Comparison of ENCODE assay signal across 9 cellular contexts in the genomic region with DNA sequence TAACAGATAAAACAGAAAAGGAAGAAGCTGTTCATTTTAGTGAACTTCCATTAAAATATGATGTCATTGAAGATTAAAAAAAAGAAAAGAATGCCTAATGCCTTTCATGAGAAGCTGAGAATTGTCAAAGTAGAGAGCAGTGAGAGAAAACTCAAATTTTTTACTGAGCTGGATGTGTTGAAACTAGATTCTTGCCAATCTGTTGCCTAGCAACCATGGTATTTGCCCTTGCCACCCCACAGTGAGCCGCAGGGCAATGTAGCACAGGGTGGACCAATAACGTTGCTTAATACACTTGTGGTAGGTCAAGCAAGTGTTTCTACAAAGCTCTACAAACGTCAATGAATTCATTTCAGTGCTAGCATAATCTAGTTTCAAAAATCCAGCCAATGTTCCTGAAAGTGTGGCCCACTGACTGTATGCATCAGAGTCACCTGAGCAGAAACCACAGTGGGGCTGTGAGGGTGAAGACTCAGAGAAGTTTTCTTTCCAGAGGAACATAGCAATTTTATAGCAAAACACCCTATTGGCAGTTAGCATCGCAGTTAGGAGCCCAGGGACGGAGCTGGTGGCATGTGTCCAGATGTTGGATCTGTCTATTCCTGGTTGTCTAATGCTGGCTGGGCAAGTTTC.
DNase-seq lines count a peak whose midpoint lies in the region; ATAC-seq and TF ChIP-seq lines count a peak whose summit lies in the region.
"Had no signal": no experiment of that assay in that cellular context is flagged by ENCODE, and none has a peak within 500 bp of the region (broad histone marks: within the 10 kb centered on the region; RNA-seq: fewer than 3 reads in every experiment).

No MANE protein-coding gene starts in this region.

- intact Hi-C loops in ascending aorta (cut with DNase I): loop anchor here (1.0 to 2.0 kb wide), 2 partner anchors 15 to 73 kb away; no protein-coding TSS in a partner anchor

- H3K4me1 ChIP-seq in ascending aorta: peaks cover 13 to 36% of the 10 kb centered on the region in 2 donors

- H3K27ac ChIP-seq in ascending aorta: peak overlapping the region; percentile 81 to 85

- no peaks in the 10 kb centered on the region for H3K9me3 ChIP-seq in ascending aorta

- peaks cover 41% of the 10 kb centered on the region for H3K4me1 Mint-ChIP-seq in stimulated activated effector memory CD8-positive, alpha-beta T cell treated with anti-CD3 and anti-CD28 coated beads, Interleukin-12 subunit alpha, Interleukin-12 subunit beta, amount 100 ng/mL, for 72 hours

- no peaks in the 10 kb centered on the region for H3K27me3 ChIP-seq in BJ (ENCODE audit: control insufficient read depth, insufficient read depth, low read length)
- H3K27me3 ChIP-seq in ascending aorta: no peaks in the 10 kb centered on the region

- POLR2A ChIA-PET in BJ (lab: Charles Lee): interaction anchor here (0.6 kb wide), 1 partner anchor 10 kb away, joined by 7 read pairs; no protein-coding TSS in a partner anchor

- no peaks in the 10 kb centered on the region for H3K9me3 Mint-ChIP-seq in stimulated activated effector memory CD8-positive, alpha-beta T cell treated with anti-CD3 and anti-CD28 coated beads, Interleukin-12 subunit alpha, Interleukin-12 subunit beta, amount 100 ng/mL, for 72 hours

- H3K4me3 Mint-ChIP-seq in stimulated activated effector memory CD8-positive, alpha-beta T cell treated with anti-CD3 and anti-CD28 coated beads, Interleukin-12 subunit alpha, Interleukin-12 subunit beta, amount 100 ng/mL, for 72 hours: no peak overlapping the region

- no peak for TF ChIP-seq POLR2A in erythroblast (IDR thresholded peaks at IDR 0.05; ENCODE audit: low read length)

- DNase-seq in BJ (ENCODE audit: low read depth) (peak; percentile 63), NCI-H146 treated with DMSO at 0.1 percent for 48 hours (lab: John Stamatoyannopoulos, UW; ENCODE audit: unreplicated experiment) (peak; percentile 69), ascending aorta (ENCODE audit: low spot score in 2 of 2) (peak; percentile 56 to 90), inferior parietal cortex (ENCODE audit: extremely low spot score) (peak; percentile 31), NCI-H187 treated with DMSO at 0.1 percent for 48 hours (lab: John Stamatoyannopoulos, UW) (no peak), erythroblast (lab: John Stamatoyannopoulos, UW) (no peak)
- no peak for DNase-seq in stimulated activated effector memory CD8-positive, alpha-beta T cell treated with anti-CD3 and anti-CD28 coated beads, Interleukin-12 subunit alpha, Interleukin-12 subunit beta, amount 100 ng/mL, for 72 hours (ENCODE audit: low spot score in 2 of 2)

- H3K27ac Mint-ChIP-seq in stimulated activated effector memory CD8-positive, alpha-beta T cell treated with anti-CD3 and anti-CD28 coated beads, Interleukin-12 subunit alpha, Interleukin-12 subunit beta, amount 100 ng/mL, for 72 hours: peak overlapping the region; percentile 27

- ATAC-seq in GM21529 (IDR thresholded peaks at IDR 0.05; ENCODE audit: unreplicated experiment): peak; percentile 72
- ATAC-seq in stimulated activated effector memory CD8-positive, alpha-beta T cell treated with anti-CD3 and anti-CD28 coated beads, Interleukin-12 subunit alpha, Interleukin-12 subunit beta, amount 100 ng/mL, for 72 hours: peak; percentile 80
- ATAC-seq: HCT116 had no signal

- no peak overlapping the region for H3K4me3 ChIP-seq in BJ (ENCODE audit: low read depth, low read length)
- H3K4me3 ChIP-seq in ascending aorta: peak overlapping the region; percentile 3 to 12

- H3K36me3 Mint-ChIP-seq in stimulated activated effector memory CD8-positive, alpha-beta T cell treated with anti-CD3 and anti-CD28 coated beads, Interleukin-12 subunit alpha, Interleukin-12 subunit beta, amount 100 ng/mL, for 72 hours: peaks cover 9% of the 10 kb centered on the region

- no peak for TF ChIP-seq CTCF in BJ (IDR thresholded peaks at IDR 0.05; ENCODE audit: insufficient read depth, low read depth, low read length)
- no peak for TF ChIP-seq CTCF in ascending aorta (IDR thresholded peaks at IDR 0.05)

- CTCF ChIA-PET in BJ (lab: Yijun Ruan, JAX): interaction anchor here (0.7 to 1.4 kb wide), 2 partner anchors 11 to 91 kb away, joined by 4 read pairs; no protein-coding TSS in a partner anchor

- no peaks in the 10 kb centered on the region for H3K36me3 ChIP-seq in BJ (ENCODE audit: control insufficient read depth, insufficient read depth, low read length)
- no peaks in the 10 kb centered on the region for H3K36me3 ChIP-seq in ascending aorta

Comparison
In these comparisons a context has a peak if more than half of its experiments do, and no peak if none do; other contexts are left out.
1. DNase-seq: peak in BJ (single experiment), NCI-H146 treated with DMSO at 0.1 percent for 48 hours (single experiment), ascending aorta (2 of 2) and inferior parietal cortex (single experiment); none in stimulated activated effector memory CD8-positive, alpha-beta T cell treated with anti-CD3 and anti-CD28 coated beads, Interleukin-12 subunit alpha, Interleukin-12 subunit beta, amount 100 ng/mL, for 72 hours (0 of 2), NCI-H187 treated with DMSO at 0.1 percent for 48 hours (single experiment) and erythroblast (0 of 2).